11 cellular contexts compared by ENCODE assay signal in the genomic region with DNA sequence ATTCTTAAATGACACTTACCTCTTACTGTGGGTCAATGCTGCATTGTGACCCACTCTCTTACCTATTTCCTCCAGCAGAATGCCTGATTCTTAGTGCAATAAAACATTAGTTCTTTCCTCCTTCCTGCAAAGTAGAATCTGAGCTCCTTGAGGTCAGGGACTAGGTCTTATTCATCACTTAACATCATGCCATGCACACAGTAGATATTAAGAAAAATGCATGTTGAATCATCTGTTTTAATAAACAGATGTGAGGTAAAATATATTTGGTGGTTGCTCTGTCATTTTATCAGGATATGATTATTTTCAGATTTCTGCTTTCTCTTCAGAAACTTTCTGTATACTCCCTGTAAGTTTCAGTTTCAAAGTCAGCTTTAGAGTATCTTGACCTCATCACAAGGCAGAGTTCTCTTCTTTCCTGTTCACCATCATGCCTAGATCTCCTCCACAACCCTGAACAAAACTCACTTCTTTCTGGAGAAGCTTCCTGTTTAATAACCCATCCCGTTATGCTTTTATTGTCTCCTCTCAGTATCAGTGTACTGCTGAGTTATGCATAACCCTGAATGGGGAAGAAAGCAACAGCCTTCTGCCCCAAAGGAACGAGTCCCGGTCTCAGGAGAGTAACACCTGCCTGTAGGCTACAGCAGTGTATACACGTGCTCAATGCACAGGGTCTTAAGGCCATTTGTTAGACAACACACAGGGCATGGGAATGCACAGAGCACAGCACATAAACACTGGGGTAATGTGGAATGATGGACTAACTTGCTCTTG. TPM values are rescaled to one million over a fixed set of nuclear protein-coding genes. Genes with fewer than 3 reads are reported as not detected.
DNase-seq lines count a peak whose midpoint lies in the region; ATAC-seq, FAIRE-seq and TF ChIP-seq lines count a peak whose summit lies in the region.
"Had no signal": no experiment of that assay in that cellular context is flagged by ENCODE, and none has a peak within 500 bp of the region (broad histone marks: within the 10 kb centered on the region; RNA-seq: fewer than 3 reads in every experiment).

No MANE protein-coding gene starts in this region.

- H3K27me3 ChIP-seq in Loucy (ENCODE audit: insufficient read depth, low read length, poor library complexity, severe bottlenecking), result no peaks in the 10 kb centered on the region
- H3K27me3 ChIP-seq in HepG2 (ENCODE audit: control insufficient read depth in 1 of 2, insufficient read depth in 2 of 2, low read length in 2 of 2), result no peaks in the 10 kb centered on the region

- peaks cover 96% of the 10 kb centered on the region for H3K79me2 ChIP-seq in Loucy (ENCODE audit: insufficient read depth, low read length)
- H3K79me2 ChIP-seq in HepG2 (ENCODE audit: insufficient read depth, low read length), result peaks cover 97% of the 10 kb centered on the region

- peak overlapping the region; percentile 36 for H3K4me2 ChIP-seq in Loucy (ENCODE audit: low read depth, low read length, poor library complexity, severe bottlenecking)
- peak overlapping the region; percentile 77 for H3K4me2 ChIP-seq in HepG2 (ENCODE audit: low read depth, low read length)

- 37% methylated on average over 4 of the region's 4 CpGs for WGBS in HepG2 (ENCODE audit: low lambda C conversion rate)

- POLR2A ChIA-PET in HepG2 (lab: Yijun Ruan, JAX), result interaction anchor here (0.8 to 9.7 kb wide), 13 partner anchors 8 to 249 kb away, joined by 3 to 458 read pairs (median 18); partner anchors contain the start of genes RNF43 and SUPT4H1

- intact Hi-C loops in HepG2 (cut with micrococcal nuclease; ENCODE audit: unreplicated experiment), result no loop called here

- peak overlapping the region; percentile 93 for H3K27ac ChIP-seq in HepG2 (ENCODE audit: extremely low read length, insufficient read depth, low read length)

- ATAC-seq in GM19395 (IDR thresholded peaks at IDR 0.05; ENCODE audit: unreplicated experiment) (peak; percentile 78), HepG2 (peak; percentile 32), SK-N-SH treated with all-trans-retinoic acid at 6 μM for 48 hours (no peak), HG02973 (IDR thresholded peaks at IDR 0.05; ENCODE audit: unreplicated experiment) (no peak)

- no TSS peak for BruUV-seq in HepG2 (replicated peaks; lab: Mats Ljungman, UMichigan)

- H3K9ac ChIP-seq in Loucy (ENCODE audit: low read depth, low read length, poor library complexity, severe bottlenecking) (peak overlapping the region; percentile 51), HepG2 (ENCODE audit: insufficient read depth, low read depth, low read length) (peak overlapping the region; percentile 72)

- H3K4me1 ChIP-seq in Loucy (ENCODE audit: insufficient read depth, low read length, poor library complexity, severe bottlenecking) (peaks cover 86% of the 10 kb centered on the region), HepG2 (ENCODE audit: insufficient read depth, low read length) (peaks cover 100% of the 10 kb centered on the region)

- no peaks in the 10 kb centered on the region for H4K20me1 ChIP-seq in Loucy (ENCODE audit: insufficient read depth, low read length, poor library complexity, severe bottlenecking)
- H4K20me1 ChIP-seq in HepG2 (ENCODE audit: insufficient read depth, low read length), result no peaks in the 10 kb centered on the region

- H3K9me2 ChIP-seq in Loucy (replicated peaks; ENCODE audit: low read depth, low read length), result no peaks in the 10 kb centered on the region

- H2AFZ ChIP-seq in Loucy (ENCODE audit: low read length) (no peak overlapping the region), HepG2 (ENCODE audit: low read length) (no peak overlapping the region)

- no peaks in the 10 kb centered on the region for H3F3A ChIP-seq in Loucy (ENCODE audit: low read depth)

- in situ Hi-C loops in HepG2 (cut with HindIII; ENCODE audit: extremely low pct_ligation_motif_present, low pct_unique_long_range_greater_than_20kb), result no loop called here

- no peak for TF ChIP-seq RAD21 in HepG2 (CRISPR knock-in tag; IDR thresholded peaks at IDR 0.05)

- DNase-seq in COLO668 (lab: John Stamatoyannopoulos, UW; ENCODE audit: unreplicated experiment) (peak; percentile 6), HepG2 (ENCODE audit: low spot score) (peak; percentile 60), NCI-H1105 treated with DMSO at 0.1 percent for 48 hours (lab: John Stamatoyannopoulos, UW) (no peak), HCEC 1CT (no peak)
- DNase-seq: DMS79 treated with DMSO at 0.1 percent for 48 hours, NCI-H1105 had no signal

- TF ChIP-seq POLR2A in HepG2 (IDR thresholded peaks at IDR 0.05; ENCODE audit: insufficient read depth in 1 of 2, low read depth in 2 of 2, low read length in 2 of 2), result peak in 1 of 2 experiments; percentile 40; a peak in 1 of 4 replicates

- CTCF ChIA-PET in HepG2 (lab: Yijun Ruan, JAX; ENCODE audit: low intra/inter-chr PET ratio, low total read pairs), result no interaction called here

- no peaks in the 10 kb centered on the region for H3K9me3 ChIP-seq in Loucy (ENCODE audit: insufficient read depth, low read depth, low read length)
- no peaks in the 10 kb centered on the region for H3K9me3 ChIP-seq in HepG2 (ENCODE audit: low read length)

- H3K36me3 ChIP-seq in Loucy (ENCODE audit: insufficient read depth, low read length) (no peaks in the 10 kb centered on the region), HepG2 (replicated peaks in 1 of 2; ENCODE audit: control insufficient read depth in 1 of 2, insufficient read depth in 2 of 2, low read length in 2 of 2) (peaks cover 10 to 16% of the 10 kb centered on the region in 2 experiments)

- TF ChIP-seq CTCF in Loucy (conservative IDR thresholded peaks at IDR 0.05; ENCODE audit: low read length) (no peak), HepG2 (CRISPR knock-in tag; IDR thresholded peaks at IDR 0.05) (0 out of 2 replicates have a peak, but pooled peaks have one; percentile 9)

- FAIRE-seq in HepG2 (lab: Jason Lieb, UNC), result no peak

- peak overlapping the region; percentile 1 for H3K4me3 ChIP-seq in Loucy (ENCODE audit: low read length, poor library complexity, severe bottlenecking)
- peak overlapping the region in 1 of 3 experiments; percentile 5; a peak in 1 of 6 replicates for H3K4me3 ChIP-seq in HepG2 (replicated peaks in 1 of 3; ENCODE audit: insufficient read depth in 1 of 3, low read depth in 2 of 3, low read length in 3 of 3)

- TF ChIP-seq EP300 in HepG2 (IDR thresholded peaks at IDR 0.05; ENCODE audit: low read depth in 2 of 2, low read length in 2 of 2) (no peak; a peak in 1 of 4 replicates), HepG2 (CRISPR knock-in tag; IDR thresholded peaks at IDR 0.05; ENCODE audit: borderline replicate concordance) (no peak)

RNA-seq across cellular contexts. Expression of gene SUPT4H1, which starts 30.3 kb away (rescaled TPM):
- 155 and 252 TPM in 2 replicates for total RNA-seq in HepG2 (2016; rRNA removed; fragmentation: Illumina TruSeq; extraction: Trizol)
- total RNA-seq in HepG2 (2016; cell fraction: cytosol; rRNA removed; fragmentation: Illumina TruSeq; extraction: Trizol; ENCODE audit: low read depth), result 72.2 and 76.4 TPM in 2 replicates
- total RNA-seq in HepG2 (2016; cell fraction: insoluble cytoplasmic fraction; rRNA removed; fragmentation: Illumina TruSeq; extraction: Trizol), result 169 and 290 TPM in 2 replicates
- 130 and 134 TPM in 2 replicates for total RNA-seq in HepG2 (2016; cell fraction: membrane; rRNA removed; fragmentation: Illumina TruSeq; extraction: Trizol)
- 74.4 and 75.7 TPM in 2 replicates for total RNA-seq in HepG2 (2016; cell fraction: nucleus; rRNA removed; fragmentation: Illumina TruSeq; extraction: Trizol)
- 231 and 244 TPM in 2 replicates for polyA plus RNA-seq in HepG2 (2011; rRNA removed)
- polyA plus RNA-seq in HepG2 (2011; cell fraction: cytosol; rRNA removed), result 148 and 229 TPM in 2 replicates
- 65.5 and 71.0 TPM in 2 replicates for polyA plus RNA-seq in HepG2 (2011; cell fraction: nucleus; rRNA removed)
- 227 and 249 TPM in 2 replicates for polyA plus RNA-seq in HepG2 (2012)
- polyA plus RNA-seq in HepG2 (2016; cell fraction: cytosol; fragmentation: Illumina TruSeq; extraction: Trizol; ENCODE audit: low read depth), result 105 and 107 TPM in 2 replicates
- polyA plus RNA-seq in HepG2 (2016; cell fraction: insoluble cytoplasmic fraction; fragmentation: Illumina TruSeq; extraction: Trizol; ENCODE audit: low read depth), result 309 and 341 TPM in 2 replicates
- polyA plus RNA-seq in HepG2 (2016; cell fraction: membrane; fragmentation: Illumina TruSeq; extraction: Trizol; ENCODE audit: low read depth), result 144 and 156 TPM in 2 replicates
- 164 and 191 TPM in 2 replicates for polyA plus RNA-seq in HepG2 (2016; cell fraction: nucleus; fragmentation: Illumina TruSeq; extraction: Trizol; ENCODE audit: insufficient read depth, low read depth)
- 68.7 and 109 TPM in 2 replicates for polyA minus RNA-seq in HepG2 (2011; rRNA and poly(A)+ RNA removed; ENCODE audit: low replicate concordance)
- 45.1 and 56.8 TPM in 2 replicates for polyA minus RNA-seq in HepG2 (2011; cell fraction: cytosol; rRNA and poly(A)+ RNA removed)
- 51.9 and 61.5 TPM in 2 replicates for polyA minus RNA-seq in HepG2 (2011; cell fraction: nucleus; rRNA and poly(A)+ RNA removed)

RNA-seq across cellular contexts. Expression of gene RNF43, which starts 35.0 kb away (rescaled TPM):
- 51.4 and 53.4 TPM in 2 replicates for total RNA-seq in HepG2 (2016; rRNA removed; fragmentation: Illumina TruSeq; extraction: Trizol)
- total RNA-seq in HepG2 (2016; cell fraction: cytosol; rRNA removed; fragmentation: Illumina TruSeq; extraction: Trizol; ENCODE audit: low read depth), result 10.8 and 11.5 TPM in 2 replicates
- 41.4 and 52.0 TPM in 2 replicates for total RNA-seq in HepG2 (2016; cell fraction: insoluble cytoplasmic fraction; rRNA removed; fragmentation: Illumina TruSeq; extraction: Trizol)
- 25.5 and 28.6 TPM in 2 replicates for total RNA-seq in HepG2 (2016; cell fraction: membrane; rRNA removed; fragmentation: Illumina TruSeq; extraction: Trizol)
- 113 and 134 TPM in 2 replicates for total RNA-seq in HepG2 (2016; cell fraction: nucleus; rRNA removed; fragmentation: Illumina TruSeq; extraction: Trizol)
- polyA plus RNA-seq in HepG2 (2011; rRNA removed), result 29.3 and 31.0 TPM in 2 replicates
- 18.3 and 25.7 TPM in 2 replicates for polyA plus RNA-seq in HepG2 (2011; cell fraction: cytosol; rRNA removed)
- 81.6 and 101 TPM in 2 replicates for polyA plus RNA-seq in HepG2 (2011; cell fraction: nucleus; rRNA removed)
- polyA plus RNA-seq in HepG2 (2012), result 35.6 and 44.8 TPM in 2 replicates
- 2.5 and 3.4 TPM in 2 replicates for polyA plus RNA-seq in HepG2 (2016; cell fraction: cytosol; fragmentation: Illumina TruSeq; extraction: Trizol; ENCODE audit: low read depth)
- 29.8 and 38.5 TPM in 2 replicates for polyA plus RNA-seq in HepG2 (2016; cell fraction: insoluble cytoplasmic fraction; fragmentation: Illumina TruSeq; extraction: Trizol; ENCODE audit: low read depth)
- 10.3 and 11.3 TPM in 2 replicates for polyA plus RNA-seq in HepG2 (2016; cell fraction: membrane; fragmentation: Illumina TruSeq; extraction: Trizol; ENCODE audit: low read depth)
- 110 and 118 TPM in 2 replicates for polyA plus RNA-seq in HepG2 (2016; cell fraction: nucleus; fragmentation: Illumina TruSeq; extraction: Trizol; ENCODE audit: insufficient read depth, low read depth)
- 0.12 and 47.2 TPM in 2 replicates for polyA minus RNA-seq in HepG2 (2011; rRNA and poly(A)+ RNA removed; ENCODE audit: low replicate concordance)
- 17.4 and 23.6 TPM in 2 replicates for polyA minus RNA-seq in HepG2 (2011; cell fraction: cytosol; rRNA and poly(A)+ RNA removed)
- polyA minus RNA-seq in HepG2 (2011; cell fraction: nucleus; rRNA and poly(A)+ RNA removed), result 134 and 180 TPM in 2 replicates

RNA-seq across cellular contexts. Expression of gene TSPOAP1, which starts 53.7 kb away (rescaled TPM):
- not detected in 2 replicates for total RNA-seq in HepG2 (2016; rRNA removed; fragmentation: Illumina TruSeq; extraction: Trizol)
- not detected in 2 replicates for total RNA-seq in HepG2 (2016; cell fraction: cytosol; rRNA removed; fragmentation: Illumina TruSeq; extraction: Trizol; ENCODE audit: low read depth)
- not detected in 2 replicates for total RNA-seq in HepG2 (2016; cell fraction: insoluble cytoplasmic fraction; rRNA removed; fragmentation: Illumina TruSeq; extraction: Trizol)
- not detected in 2 replicates for total RNA-seq in HepG2 (2016; cell fraction: membrane; rRNA removed; fragmentation: Illumina TruSeq; extraction: Trizol)
- not detected in 2 replicates for total RNA-seq in HepG2 (2016; cell fraction: nucleus; rRNA removed; fragmentation: Illumina TruSeq; extraction: Trizol)
- polyA plus RNA-seq in HepG2 (2011; rRNA removed), result 0.25 TPM in 1 of 2 replicates, not detected in the other
- polyA plus RNA-seq in HepG2 (2011; cell fraction: cytosol; rRNA removed), result 0.03 TPM in 1 of 2 replicates, not detected in the other
- polyA plus RNA-seq in HepG2 (2011; cell fraction: nucleus; rRNA removed), result 0.09 and 0.50 TPM in 2 replicates
- 0.03 TPM in 1 of 2 replicates, not detected in the other for polyA plus RNA-seq in HepG2 (2012)
- polyA plus RNA-seq in HepG2 (2016; cell fraction: cytosol; fragmentation: Illumina TruSeq; extraction: Trizol; ENCODE audit: low read depth), result not detected in 2 replicates
- not detected in 2 replicates for polyA plus RNA-seq in HepG2 (2016; cell fraction: insoluble cytoplasmic fraction; fragmentation: Illumina TruSeq; extraction: Trizol; ENCODE audit: low read depth)
- not detected in 2 replicates for polyA plus RNA-seq in HepG2 (2016; cell fraction: membrane; fragmentation: Illumina TruSeq; extraction: Trizol; ENCODE audit: low read depth)
- not detected in 2 replicates for polyA plus RNA-seq in HepG2 (2016; cell fraction: nucleus; fragmentation: Illumina TruSeq; extraction: Trizol; ENCODE audit: insufficient read depth, low read depth)
- 0.26 TPM in 1 of 2 replicates, not detected in the other for polyA minus RNA-seq in HepG2 (2011; rRNA and poly(A)+ RNA removed; ENCODE audit: low replicate concordance)
- polyA minus RNA-seq in HepG2 (2011; cell fraction: cytosol; rRNA and poly(A)+ RNA removed), result not detected in 2 replicates
- polyA minus RNA-seq in HepG2 (2011; cell fraction: nucleus; rRNA and poly(A)+ RNA removed), result under 0.01 TPM in 1 of 2 replicates, not detected in the other
- total RNA-seq: pulmonary artery endothelial cell had no signal

Comparison
In these comparisons a context has a peak if more than half of its experiments do, and no peak if none do; other contexts are left out.
1. DNase-seq: peak in COLO668 (single experiment) and HepG2 (single experiment); none in NCI-H1105 treated with DMSO at 0.1 percent for 48 hours (single experiment) and HCEC 1CT (single experiment).
2. ATAC-seq: peak in GM19395 (single experiment) and HepG2 (single experiment); none in SK-N-SH treated with all-trans-retinoic acid at 6 μM for 48 hours (single experiment) and HG02973 (single experiment).